ENCODE assay signal across 10 cellular contexts in genomic region chr3:53114412-53115074, GRCh38. TPM values are rescaled to one million over a fixed set of nuclear protein-coding genes. Genes with fewer than 3 reads are reported as not detected.
A peak's percentile ranks its signal among the peaks of the same experiment; 100 is the strongest.
DNase-seq lines count a peak whose midpoint lies in the region; ATAC-seq, FAIRE-seq and TF ChIP-seq lines count a peak whose summit lies in the region.
"Had no signal": no experiment of that assay in that cellular context is flagged by ENCODE, and none has a peak within 500 bp of the region (broad histone marks: within the 10 kb centered on the region; RNA-seq: fewer than 3 reads in every experiment).

No MANE protein-coding gene starts in this region.

- peak overlapping the region; percentile 13; the same call in 1 of the 2 replicates for H3K27ac ChIP-seq in ACC112 (ENCODE audit: low read depth, low read length)
- no peak overlapping the region for H3K27ac ChIP-seq in HepG2 (ENCODE audit: extremely low read length, insufficient read depth, low read length)

- H3K27ac Mint-ChIP-seq in T-helper 2 cell treated with Interferon-gamma antibody and Interleukin-4, amounts not matched to agents 5 μg/mL and 100 μg/mL, for 36 hours: no peak overlapping the region
- H3K27ac Mint-ChIP-seq: T-cell had no signal

- no peak overlapping the region for H3K9ac ChIP-seq in HepG2 (ENCODE audit: insufficient read depth, low read depth, low read length)

- in situ Hi-C loops in HepG2 (cut with HindIII; ENCODE audit: extremely low pct_ligation_motif_present, low pct_unique_long_range_greater_than_20kb): no loop called here

- CTCF ChIA-PET in HepG2 (lab: Yijun Ruan, JAX; ENCODE audit: low intra/inter-chr PET ratio, low total read pairs): interaction anchor here (1.1 to 7.2 kb wide), 4 partner anchors 18 to 84 kb away, joined by 3 to 81 read pairs (median 6); no protein-coding TSS in a partner anchor

- no peaks in the 10 kb centered on the region for H3K79me2 ChIP-seq in ACC112 (ENCODE audit: control insufficient read depth, insufficient read depth, low read length, unreplicated experiment)
- H3K79me2 ChIP-seq in HepG2 (ENCODE audit: insufficient read depth, low read length): no peaks in the 10 kb centered on the region

- peaks cover 23% of the 10 kb centered on the region for H3K4me1 ChIP-seq in ACC112 (ENCODE audit: control insufficient read depth, insufficient read depth, low read length, unreplicated experiment)
- H3K4me1 ChIP-seq in HepG2 (ENCODE audit: insufficient read depth, low read length): peaks cover 10% of the 10 kb centered on the region

- no peak overlapping the region for H3K4me3 ChIP-seq in ACC112 (ENCODE audit: low read depth, low read length)
- H3K4me3 ChIP-seq in HepG2 (replicated peaks in 1 of 3; ENCODE audit: insufficient read depth in 1 of 3, low read depth in 2 of 3, low read length in 3 of 3): no peak overlapping the region
- H3K4me3 ChIP-seq: lung had no signal

- H4K20me1 ChIP-seq in HepG2 (ENCODE audit: insufficient read depth, low read length): no peaks in the 10 kb centered on the region

- H3K9me3 ChIP-seq in HepG2 (ENCODE audit: low read length): no peaks in the 10 kb centered on the region

- H3K27me3 Mint-ChIP-seq in T-helper 2 cell treated with Interferon-gamma antibody and Interleukin-4, amounts not matched to agents 5 μg/mL and 100 μg/mL, for 36 hours (ENCODE audit: low read depth): no peaks in the 10 kb centered on the region
- H3K27me3 Mint-ChIP-seq: T-cell had no signal

- no peaks in the 10 kb centered on the region for H3K27me3 ChIP-seq in ACC112 (ENCODE audit: insufficient read depth, low read length)
- no peaks in the 10 kb centered on the region; a peak in 1 of 5 replicates for H3K27me3 ChIP-seq in HepG2 (ENCODE audit: control insufficient read depth in 1 of 2, insufficient read depth in 2 of 2, low read length in 2 of 2)

- H3K36me3 Mint-ChIP-seq in T-helper 2 cell treated with Interferon-gamma antibody and Interleukin-4, amounts not matched to agents 5 μg/mL and 100 μg/mL, for 36 hours (ENCODE audit: low read depth): peaks cover 26% of the 10 kb centered on the region

- TF ChIP-seq CTCF in HepG2 (CRISPR knock-in tag; IDR thresholded peaks at IDR 0.05): no peak

- intact Hi-C loops in HepG2 (cut with micrococcal nuclease; ENCODE audit: unreplicated experiment): loop anchor here (1.0 kb wide), 1 partner anchor 82 kb away; no protein-coding TSS in a partner anchor

- POLR2A ChIA-PET in HepG2 (lab: Yijun Ruan, JAX): interaction anchor here (0.9 to 1.1 kb wide), 2 partner anchors 55 to 82 kb away, joined by 3 to 4 read pairs; no protein-coding TSS in a partner anchor

- 90% methylated on average over 5 of the region's 5 CpGs for WGBS in HepG2 (ENCODE audit: low lambda C conversion rate)

- FAIRE-seq in HepG2 (lab: Jason Lieb, UNC): no peak

- DNase-seq in EL (peak; percentile 49), HepG2 (ENCODE audit: low spot score) (no peak), inferior parietal cortex (ENCODE audit: extremely low spot score) (no peak)
- DNase-seq in T-helper 2 cell treated with Interferon-gamma antibody and Interleukin-4, amounts not matched to agents 5 μg/mL and 100 μg/mL, for 36 hours (ENCODE audit: low spot score): peak; percentile 51

- no peaks in the 10 kb centered on the region for H3K9me3 Mint-ChIP-seq in T-helper 2 cell treated with Interferon-gamma antibody and Interleukin-4, amounts not matched to agents 5 μg/mL and 100 μg/mL, for 36 hours
- H3K9me3 Mint-ChIP-seq: T-cell had no signal

- H2AFZ ChIP-seq in ACC112 (ENCODE audit: low read length, unreplicated experiment) (no peak overlapping the region), HepG2 (ENCODE audit: low read length) (no peak overlapping the region)

- no peak for TF ChIP-seq RAD21 in HepG2 (CRISPR knock-in tag; IDR thresholded peaks at IDR 0.05)

- H3K4me3 Mint-ChIP-seq in T-helper 2 cell treated with Interferon-gamma antibody and Interleukin-4, amounts not matched to agents 5 μg/mL and 100 μg/mL, for 36 hours: no peak overlapping the region
- H3K4me3 Mint-ChIP-seq: T-cell had no signal

- no peak for TF ChIP-seq POLR2A in HepG2 (IDR thresholded peaks at IDR 0.05; ENCODE audit: insufficient read depth in 1 of 2, low read depth in 2 of 2, low read length in 2 of 2)

- H3K36me3 ChIP-seq in ACC112 (ENCODE audit: insufficient read depth, low read length) (peaks cover 6% of the 10 kb centered on the region), HepG2 (replicated peaks in 1 of 2; ENCODE audit: control insufficient read depth in 1 of 2, insufficient read depth in 2 of 2, low read length in 2 of 2) (peaks cover 9 to 25% of the 10 kb centered on the region in 2 experiments)

- H3K4me1 Mint-ChIP-seq in T-helper 2 cell treated with Interferon-gamma antibody and Interleukin-4, amounts not matched to agents 5 μg/mL and 100 μg/mL, for 36 hours (ENCODE audit: low read depth): peaks cover 15% of the 10 kb centered on the region

- BruUV-seq in HepG2 (replicated peaks; lab: Mats Ljungman, UMichigan): no TSS peak

- no peak for ATAC-seq in HepG2
- ATAC-seq in HG02678 (IDR thresholded peaks at IDR 0.05; ENCODE audit: unreplicated experiment): no peak
- no peak for ATAC-seq in HG03571 (IDR thresholded peaks at IDR 0.05; ENCODE audit: unreplicated experiment)
- no peak for ATAC-seq in GM21515 (IDR thresholded peaks at IDR 0.05; ENCODE audit: unreplicated experiment)

- no peak overlapping the region for H3K4me2 ChIP-seq in HepG2 (ENCODE audit: low read depth, low read length)

- TF ChIP-seq EP300 in HepG2 (IDR thresholded peaks at IDR 0.05; ENCODE audit: low read depth in 2 of 2, low read length in 2 of 2): no peak
- TF ChIP-seq EP300 in HepG2 (CRISPR knock-in tag; IDR thresholded peaks at IDR 0.05; ENCODE audit: borderline replicate concordance): no peak

TF ChIP-seq in HepG2, 621 proteins besides CTCF, POLR2A, EP300 and RAD21:
- TF ChIP-seq ZNF256 (CRISPR knock-in tag; conservative IDR thresholded peaks at IDR 0.05): no peak
- peak; percentile 40; the same call in 1 of the 2 replicates for TF ChIP-seq CEBPB (IDR thresholded peaks at IDR 0.05; ENCODE audit: borderline replicate concordance, low read depth, low read length)
- TF ChIP-seq ZNF501 (CRISPR knock-in tag; IDR thresholded peaks at IDR 0.05): 0 out of 2 replicates have a peak, but pooled peaks have one; percentile 7

RNA-seq across cellular contexts. Expression of gene RFT1, which starts 15.7 kb away (rescaled TPM):
- total RNA-seq in HepG2 (2016; rRNA removed; fragmentation: Illumina TruSeq; extraction: Trizol): 25.7 and 37.0 TPM in 2 replicates
- 4.3 and 5.1 TPM in 2 replicates for total RNA-seq in HepG2 (2016; cell fraction: cytosol; rRNA removed; fragmentation: Illumina TruSeq; extraction: Trizol; ENCODE audit: low read depth)
- 25.2 and 37.3 TPM in 2 replicates for total RNA-seq in HepG2 (2016; cell fraction: insoluble cytoplasmic fraction; rRNA removed; fragmentation: Illumina TruSeq; extraction: Trizol)
- 14.7 and 16.2 TPM in 2 replicates for total RNA-seq in HepG2 (2016; cell fraction: membrane; rRNA removed; fragmentation: Illumina TruSeq; extraction: Trizol)
- total RNA-seq in HepG2 (2016; cell fraction: nucleus; rRNA removed; fragmentation: Illumina TruSeq; extraction: Trizol): 30.4 and 35.0 TPM in 2 replicates
- polyA plus RNA-seq in HepG2 (2011; rRNA removed): 21.0 and 23.2 TPM in 2 replicates
- polyA plus RNA-seq in HepG2 (2011; cell fraction: cytosol; rRNA removed): 21.9 and 27.5 TPM in 2 replicates
- 11.4 TPM in 2 replicates for polyA plus RNA-seq in HepG2 (2011; cell fraction: nucleus; rRNA removed)
- 13.7 and 19.5 TPM in 2 replicates for polyA plus RNA-seq in HepG2 (2012)
- polyA plus RNA-seq in HepG2 (2016; cell fraction: cytosol; fragmentation: Illumina TruSeq; extraction: Trizol; ENCODE audit: low read depth): 5.2 and 6.1 TPM in 2 replicates
- 20.1 and 21.3 TPM in 2 replicates for polyA plus RNA-seq in HepG2 (2016; cell fraction: insoluble cytoplasmic fraction; fragmentation: Illumina TruSeq; extraction: Trizol; ENCODE audit: low read depth)
- polyA plus RNA-seq in HepG2 (2016; cell fraction: membrane; fragmentation: Illumina TruSeq; extraction: Trizol; ENCODE audit: low read depth): 10.2 and 12.2 TPM in 2 replicates
- 32.4 and 36.2 TPM in 2 replicates for polyA plus RNA-seq in HepG2 (2016; cell fraction: nucleus; fragmentation: Illumina TruSeq; extraction: Trizol; ENCODE audit: insufficient read depth, low read depth)
- polyA minus RNA-seq in HepG2 (2011; rRNA and poly(A)+ RNA removed; ENCODE audit: low replicate concordance): 79.7 and 80.7 TPM in 2 replicates
- 17.0 and 17.7 TPM in 2 replicates for polyA minus RNA-seq in HepG2 (2011; cell fraction: cytosol; rRNA and poly(A)+ RNA removed)
- 15.6 and 15.8 TPM in 2 replicates for polyA minus RNA-seq in HepG2 (2011; cell fraction: nucleus; rRNA and poly(A)+ RNA removed)

RNA-seq across cellular contexts. Expression of gene PRKCD, which starts 46.5 kb away (rescaled TPM):
- 1.6 and 4.3 TPM in 2 replicates for total RNA-seq in HepG2 (2016; rRNA removed; fragmentation: Illumina TruSeq; extraction: Trizol)
- 0.79 and 1.0 TPM in 2 replicates for total RNA-seq in HepG2 (2016; cell fraction: cytosol; rRNA removed; fragmentation: Illumina TruSeq; extraction: Trizol; ENCODE audit: low read depth)
- 1.7 and 3.8 TPM in 2 replicates for total RNA-seq in HepG2 (2016; cell fraction: insoluble cytoplasmic fraction; rRNA removed; fragmentation: Illumina TruSeq; extraction: Trizol)
- 2.3 and 2.6 TPM in 2 replicates for total RNA-seq in HepG2 (2016; cell fraction: membrane; rRNA removed; fragmentation: Illumina TruSeq; extraction: Trizol)
- total RNA-seq in HepG2 (2016; cell fraction: nucleus; rRNA removed; fragmentation: Illumina TruSeq; extraction: Trizol): 4.3 and 4.4 TPM in 2 replicates
- 40.7 and 47.7 TPM in 2 replicates for polyA plus RNA-seq in HepG2 (2011; rRNA removed)
- 43.8 and 46.4 TPM in 2 replicates for polyA plus RNA-seq in HepG2 (2011; cell fraction: cytosol; rRNA removed)
- polyA plus RNA-seq in HepG2 (2011; cell fraction: nucleus; rRNA removed): 49.0 and 56.6 TPM in 2 replicates
- polyA plus RNA-seq in HepG2 (2012): 26.9 and 29.1 TPM in 2 replicates
- polyA plus RNA-seq in HepG2 (2016; cell fraction: cytosol; fragmentation: Illumina TruSeq; extraction: Trizol; ENCODE audit: low read depth): 4.3 and 5.2 TPM in 2 replicates
- 19.3 and 22.7 TPM in 2 replicates for polyA plus RNA-seq in HepG2 (2016; cell fraction: insoluble cytoplasmic fraction; fragmentation: Illumina TruSeq; extraction: Trizol; ENCODE audit: low read depth)
- 3.2 and 3.3 TPM in 2 replicates for polyA plus RNA-seq in HepG2 (2016; cell fraction: membrane; fragmentation: Illumina TruSeq; extraction: Trizol; ENCODE audit: low read depth)
- 26.1 and 26.5 TPM in 2 replicates for polyA plus RNA-seq in HepG2 (2016; cell fraction: nucleus; fragmentation: Illumina TruSeq; extraction: Trizol; ENCODE audit: insufficient read depth, low read depth)
- polyA minus RNA-seq in HepG2 (2011; rRNA and poly(A)+ RNA removed; ENCODE audit: low replicate concordance): 30.4 and 51.6 TPM in 2 replicates
- polyA minus RNA-seq in HepG2 (2011; cell fraction: cytosol; rRNA and poly(A)+ RNA removed): 17.5 and 20.8 TPM in 2 replicates
- polyA minus RNA-seq in HepG2 (2011; cell fraction: nucleus; rRNA and poly(A)+ RNA removed): 17.8 and 23.6 TPM in 2 replicates

Comparison
In these comparisons a context has a peak if more than half of its experiments do, and no peak if none do; other contexts are left out.
1. DNase-seq: peak in EL (single experiment) and T-helper 2 cell treated with Interferon-gamma antibody and Interleukin-4, amounts not matched to agents 5 μg/mL and 100 μg/mL, for 36 hours (single experiment); none in HepG2 (single experiment) and inferior parietal cortex (single experiment).